1 cellular context compared by ENCODE assay signal in genomic region chr1:176206006-176206960, GRCh38.
TF ChIP-seq lines count a peak whose summit lies in the region.

No MANE protein-coding gene starts in this region.

TF ChIP-seq in K562, 482 proteins besides CTCF, POLR2A, EP300 and RAD21 (continued from another document and continues in another):
- TF ChIP-seq, protein P1, sequence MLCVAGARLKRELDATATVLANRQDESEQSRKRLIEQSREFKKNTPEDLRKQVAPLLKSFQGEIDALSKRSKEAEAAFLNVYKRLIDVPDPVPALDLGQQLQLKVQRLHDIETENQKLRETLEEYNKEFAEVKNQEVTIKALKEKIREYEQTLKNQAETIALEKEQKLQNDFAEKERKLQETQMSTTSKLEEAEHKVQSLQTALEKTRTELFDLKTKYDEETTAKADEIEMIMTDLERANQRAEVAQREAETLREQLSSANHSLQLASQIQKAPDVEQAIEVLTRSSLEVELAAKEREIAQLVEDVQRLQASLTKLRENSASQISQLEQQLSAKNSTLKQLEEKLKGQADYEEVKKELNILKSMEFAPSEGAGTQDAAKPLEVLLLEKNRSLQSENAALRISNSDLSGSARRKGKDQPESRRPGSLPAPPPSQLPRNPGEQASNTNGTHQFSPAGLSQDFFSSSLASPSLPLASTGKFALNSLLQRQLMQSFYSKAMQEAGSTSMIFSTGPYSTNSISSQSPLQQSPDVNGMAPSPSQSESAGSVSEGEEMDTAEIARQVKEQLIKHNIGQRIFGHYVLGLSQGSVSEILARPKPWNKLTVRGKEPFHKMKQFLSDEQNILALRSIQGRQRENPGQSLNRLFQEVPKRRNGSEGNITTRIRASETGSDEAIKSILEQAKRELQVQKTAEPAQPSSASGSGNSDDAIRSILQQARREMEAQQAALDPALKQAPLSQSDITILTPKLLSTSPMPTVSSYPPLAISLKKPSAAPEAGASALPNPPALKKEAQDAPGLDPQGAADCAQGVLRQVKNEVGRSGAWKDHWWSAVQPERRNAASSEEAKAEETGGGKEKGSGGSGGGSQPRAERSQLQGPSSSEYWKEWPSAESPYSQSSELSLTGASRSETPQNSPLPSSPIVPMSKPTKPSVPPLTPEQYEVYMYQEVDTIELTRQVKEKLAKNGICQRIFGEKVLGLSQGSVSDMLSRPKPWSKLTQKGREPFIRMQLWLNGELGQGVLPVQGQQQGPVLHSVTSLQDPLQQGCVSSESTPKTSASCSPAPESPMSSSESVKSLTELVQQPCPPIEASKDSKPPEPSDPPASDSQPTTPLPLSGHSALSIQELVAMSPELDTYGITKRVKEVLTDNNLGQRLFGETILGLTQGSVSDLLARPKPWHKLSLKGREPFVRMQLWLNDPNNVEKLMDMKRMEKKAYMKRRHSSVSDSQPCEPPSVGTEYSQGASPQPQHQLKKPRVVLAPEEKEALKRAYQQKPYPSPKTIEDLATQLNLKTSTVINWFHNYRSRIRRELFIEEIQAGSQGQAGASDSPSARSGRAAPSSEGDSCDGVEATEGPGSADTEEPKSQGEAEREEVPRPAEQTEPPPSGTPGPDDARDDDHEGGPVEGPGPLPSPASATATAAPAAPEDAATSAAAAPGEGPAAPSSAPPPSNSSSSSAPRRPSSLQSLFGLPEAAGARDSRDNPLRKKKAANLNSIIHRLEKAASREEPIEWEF (CRISPR knock-in tag; IDR thresholded peaks at IDR 0.05) = no peak
- no peak for TF ChIP-seq ARNT (IDR thresholded peaks at IDR 0.05)
- TF ChIP-seq TARDBP (IDR thresholded peaks at IDR 0.05) = no peak
- peak; percentile 86; the same call in 1 of the 2 replicates for TF ChIP-seq HLTF (IDR thresholded peaks at IDR 0.05)
- TF ChIP-seq BHLHE40 (IDR thresholded peaks at IDR 0.05; ENCODE audit: low read length) = no peak
- TF ChIP-seq BCOR (IDR thresholded peaks at IDR 0.05) = no peak
- no peak for TF ChIP-seq NUFIP1 (IDR thresholded peaks at IDR 0.05; ENCODE audit: partially characterized antibody)
- no peak for TF ChIP-seq KLF16 (IDR thresholded peaks at IDR 0.05)
- no peak for TF ChIP-seq CREBBP (IDR thresholded peaks at IDR 0.05; ENCODE audit: low read depth, low read length)
- no peak for TF ChIP-seq ZNF197 (CRISPR knock-in tag; IDR thresholded peaks at IDR 0.05; ENCODE audit: low read depth)
- no peak for TF ChIP-seq ZNF696 (CRISPR knock-in tag; conservative IDR thresholded peaks at IDR 0.05)
- no peak for TF ChIP-seq CBX1 (IDR thresholded peaks at IDR 0.05; ENCODE audit: low read depth)
- no peak for TF ChIP-seq RBM34 (IDR thresholded peaks at IDR 0.05; ENCODE audit: borderline replicate concordance, insufficient read depth, low read length)
- no peak for TF ChIP-seq ARID4B (CRISPR knock-in tag; IDR thresholded peaks at IDR 0.05)
- no peak for TF ChIP-seq CHD4 (IDR thresholded peaks at IDR 0.05; ENCODE audit: insufficient read depth, insufficient replicate concordance, low read depth, low read length, poor library complexity, severe bottlenecking)
- 0 out of 2 replicates have a peak, but pooled peaks have one; percentile 53 for TF ChIP-seq ZNF282 (CRISPR knock-in tag; IDR thresholded peaks at IDR 0.05)
- TF ChIP-seq TAF7 (tag; IDR thresholded peaks at IDR 0.05) = peak; percentile 27; the same call in 1 of the 2 replicates
- TF ChIP-seq, protein P2, sequence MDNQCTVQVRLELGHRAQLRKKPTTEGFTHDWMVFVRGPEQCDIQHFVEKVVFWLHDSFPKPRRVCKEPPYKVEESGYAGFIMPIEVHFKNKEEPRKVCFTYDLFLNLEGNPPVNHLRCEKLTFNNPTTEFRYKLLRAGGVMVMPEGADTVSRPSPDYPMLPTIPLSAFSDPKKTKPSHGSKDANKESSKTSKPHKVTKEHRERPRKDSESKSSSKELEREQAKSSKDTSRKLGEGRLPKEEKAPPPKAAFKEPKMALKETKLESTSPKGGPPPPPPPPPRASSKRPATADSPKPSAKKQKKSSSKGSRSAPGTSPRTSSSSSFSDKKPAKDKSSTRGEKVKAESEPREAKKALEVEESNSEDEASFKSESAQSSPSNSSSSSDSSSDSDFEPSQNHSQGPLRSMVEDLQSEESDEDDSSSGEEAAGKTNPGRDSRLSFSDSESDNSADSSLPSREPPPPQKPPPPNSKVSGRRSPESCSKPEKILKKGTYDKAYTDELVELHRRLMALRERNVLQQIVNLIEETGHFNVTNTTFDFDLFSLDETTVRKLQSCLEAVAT (IDR thresholded peaks at IDR 0.05) = peak in 1 of 2 experiments; percentile 67; a peak in 1 of 4 replicates
- no peak for TF ChIP-seq ZNF444 (CRISPR knock-in tag; IDR thresholded peaks at IDR 0.05)
- no peak for TF ChIP-seq ZNF212 (CRISPR knock-in tag; IDR thresholded peaks at IDR 0.05)
- no peak for TF ChIP-seq ARID1B (IDR thresholded peaks at IDR 0.05)
- no peak for TF ChIP-seq BCLAF1 (IDR thresholded peaks at IDR 0.05; ENCODE audit: borderline replicate concordance in 1 of 2, control insufficient read depth in 1 of 2, low read depth in 2 of 2, low read length in 1 of 2)
- 0 out of 2 replicates have a peak, but pooled peaks have one; percentile 44 for TF ChIP-seq HMGXB4 (CRISPR knock-in tag; IDR thresholded peaks at IDR 0.05)
- peak; percentile 46 for TF ChIP-seq SIN3B (IDR thresholded peaks at IDR 0.05; ENCODE audit: low read depth)
- TF ChIP-seq NR1H2 (CRISPR knock-in tag; IDR thresholded peaks at IDR 0.05) = no peak
- TF ChIP-seq ZBTB8A (IDR thresholded peaks at IDR 0.05; ENCODE audit: partially characterized antibody) = no peak
- TF ChIP-seq, protein P3, sequence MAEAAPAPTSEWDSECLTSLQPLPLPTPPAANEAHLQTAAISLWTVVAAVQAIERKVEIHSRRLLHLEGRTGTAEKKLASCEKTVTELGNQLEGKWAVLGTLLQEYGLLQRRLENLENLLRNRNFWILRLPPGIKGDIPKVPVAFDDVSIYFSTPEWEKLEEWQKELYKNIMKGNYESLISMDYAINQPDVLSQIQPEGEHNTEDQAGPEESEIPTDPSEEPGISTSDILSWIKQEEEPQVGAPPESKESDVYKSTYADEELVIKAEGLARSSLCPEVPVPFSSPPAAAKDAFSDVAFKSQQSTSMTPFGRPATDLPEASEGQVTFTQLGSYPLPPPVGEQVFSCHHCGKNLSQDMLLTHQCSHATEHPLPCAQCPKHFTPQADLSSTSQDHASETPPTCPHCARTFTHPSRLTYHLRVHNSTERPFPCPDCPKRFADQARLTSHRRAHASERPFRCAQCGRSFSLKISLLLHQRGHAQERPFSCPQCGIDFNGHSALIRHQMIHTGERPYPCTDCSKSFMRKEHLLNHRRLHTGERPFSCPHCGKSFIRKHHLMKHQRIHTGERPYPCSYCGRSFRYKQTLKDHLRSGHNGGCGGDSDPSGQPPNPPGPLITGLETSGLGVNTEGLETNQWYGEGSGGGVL (CRISPR knock-in tag; IDR thresholded peaks at IDR 0.05) = no peak
- no peak for TF ChIP-seq FIP1L1 (IDR thresholded peaks at IDR 0.05; ENCODE audit: low read depth, low read length, poor library complexity, severe bottlenecking)
- no peak for TF ChIP-seq ZNF274 (IDR thresholded peaks at IDR 0.05; ENCODE audit: borderline replicate concordance, low read depth, low read length)
- TF ChIP-seq U2AF1 (optimal IDR thresholded peaks at IDR 0.05; ENCODE audit: low read depth, low read length) = no peak
- no peak for TF ChIP-seq NELFE (IDR thresholded peaks at IDR 0.05; ENCODE audit: insufficient read depth, insufficient read length)
- TF ChIP-seq SP1 (CRISPR knock-in tag; IDR thresholded peaks at IDR 0.05) = 0 out of 2 replicates have a peak, but pooled peaks have one; percentile 27
- no peak for TF ChIP-seq ZC3H8 (IDR thresholded peaks at IDR 0.05)
- TF ChIP-seq FOXA1 (IDR thresholded peaks at IDR 0.05; ENCODE audit: borderline replicate concordance) = no peak
- no peak; the same call in 1 of the 2 replicates for TF ChIP-seq MYC (IDR thresholded peaks at IDR 0.05; ENCODE audit: low read depth, low read length)
- no peak for TF ChIP-seq MYC (CRISPR knock-in tag; IDR thresholded peaks at IDR 0.05; ENCODE audit: borderline replicate concordance, low read depth)
- no peak for TF ChIP-seq CAMTA2 (CRISPR knock-in tag; conservative IDR thresholded peaks at IDR 0.05)
- no peak for TF ChIP-seq CBX3 (IDR thresholded peaks at IDR 0.05; ENCODE audit: borderline replicate concordance in 1 of 2, low read length in 2 of 2)
- TF ChIP-seq ARHGAP35 (IDR thresholded peaks at IDR 0.05; ENCODE audit: partially characterized antibody) = no peak
- TF ChIP-seq ZNF146 (CRISPR knock-in tag; IDR thresholded peaks at IDR 0.05; ENCODE audit: unreplicated experiment) = no peak
- TF ChIP-seq GABPB1 (CRISPR knock-in tag; IDR thresholded peaks at IDR 0.05) = peak; percentile 55; the same call in 1 of the 2 replicates
- TF ChIP-seq RBM15 (IDR thresholded peaks at IDR 0.05; ENCODE audit: insufficient read depth, low read length) = no peak
- TF ChIP-seq TSHZ1 (CRISPR knock-in tag; IDR thresholded peaks at IDR 0.05) = no peak
- TF ChIP-seq KLF10 (CRISPR knock-in tag; IDR thresholded peaks at IDR 0.05) = no peak
